In the genomic region with DNA sequence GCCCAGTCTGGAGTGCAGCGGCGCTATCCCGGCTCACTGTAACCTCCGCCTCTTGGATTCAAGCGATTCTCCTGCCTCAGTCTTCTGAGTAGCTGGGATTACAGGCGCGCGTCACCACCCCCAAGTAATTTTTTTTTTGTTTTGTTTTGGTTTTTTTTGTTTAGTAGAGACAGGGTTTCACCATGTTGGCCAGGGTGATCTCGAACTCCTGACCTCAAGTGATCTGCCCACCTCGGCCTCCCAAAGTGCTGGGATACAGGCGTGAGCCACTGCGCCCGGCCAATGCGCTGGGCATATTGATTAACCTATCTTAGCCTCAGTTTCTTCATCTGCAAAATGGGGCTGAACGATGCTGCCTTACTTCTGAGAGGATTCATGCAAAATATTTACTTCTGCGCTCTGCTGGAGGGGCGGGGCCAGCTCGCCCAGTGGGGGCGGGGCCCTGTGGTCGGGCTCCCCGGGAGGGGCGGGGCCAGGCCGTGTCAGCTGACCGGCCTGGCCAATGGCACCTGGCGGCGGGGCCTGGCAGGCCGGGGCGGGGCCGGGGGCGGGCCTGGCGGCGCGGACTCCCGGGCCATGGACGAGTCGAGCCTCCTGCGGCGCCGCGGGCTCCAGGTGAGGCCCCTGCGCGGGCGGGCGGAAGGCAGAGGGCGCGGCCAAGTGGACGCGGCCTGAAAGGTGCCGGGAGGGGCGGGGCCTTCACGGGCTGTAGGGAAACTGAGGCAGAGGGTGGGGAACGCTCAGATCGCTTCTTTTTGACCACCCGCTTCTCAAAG, we compare ENCODE assay signal across 8 cellular contexts. TPM values are rescaled to one million over a fixed set of nuclear protein-coding genes. Genes with fewer than 3 reads are reported as not detected.
DNase-seq lines count a peak whose midpoint lies in the region; ATAC-seq and TF ChIP-seq lines count a peak whose summit lies in the region.

A gene (plus strand): TSS at position 562 of the 776 bp plus-strand sequence. CDS start 15 bp downstream, at position 577.

- DNase-seq in Calu3 (peak; percentile 91), Kasumi-1 (lab: John Stamatoyannopoulos, UW) (peak; percentile 58 to 73), amygdala (lab: John Stamatoyannopoulos, UW) (peak in 55 of 56 donors; percentile 24 to 92 (median 74)), right cardiac atrium (peak; percentile 84 to 95 (median 94)), putamen (ENCODE audit: low spot score) (peak; percentile 92), uterus (peak; percentile 50 to 59)

- H3K27ac ChIP-seq in right cardiac atrium (ENCODE audit: low read length) (no peak within 1 kb of the TSS), uterus (no peak within 1 kb of the TSS)

- H3K4me3 Mint-ChIP-seq in Calu3 (ENCODE audit: low read depth, unreplicated experiment) = peak within 1 kb of the TSS; percentile 48

- H3K27me3 ChIP-seq in right cardiac atrium (ENCODE audit: control insufficient read depth, insufficient read depth) (no peaks in the 10 kb centered on the region), uterus (peaks cover 0 to 13% of the 10 kb centered on the region in 2 donors)

- BruUV-seq in Calu3 (replicated peaks; lab: Mats Ljungman, UMichigan) = no TSS peak

- H3K9me3 Mint-ChIP-seq in Calu3 (ENCODE audit: low read depth, unreplicated experiment) = no peaks in the 10 kb centered on the region

- no peak for TF ChIP-seq POLR2A in uterus (IDR thresholded peaks at IDR 0.05)

- H3K36me3 Mint-ChIP-seq in Calu3 (ENCODE audit: insufficient read depth, unreplicated experiment) = no peaks in the 10 kb centered on the region

- H3K4me1 ChIP-seq in right cardiac atrium (ENCODE audit: control insufficient read depth, insufficient read depth, low read length) = peaks cover 5% of the 10 kb centered on the region
- peaks cover 0 to 2% of the 10 kb centered on the region in 2 donors for H3K4me1 ChIP-seq in uterus

- H3K9me3 ChIP-seq in right cardiac atrium (ENCODE audit: control insufficient read depth, low read length) = no peaks in the 10 kb centered on the region
- no peaks in the 10 kb centered on the region for H3K9me3 ChIP-seq in uterus

- WGBS in right cardiac atrium = 22% methylated on average over 54 of the region's 54 CpGs

- no peaks in the 10 kb centered on the region for H3K4me1 Mint-ChIP-seq in Calu3 (ENCODE audit: low read depth, unreplicated experiment)

- H3K27me3 Mint-ChIP-seq in Calu3 (ENCODE audit: unreplicated experiment) = peaks cover 22% of the 10 kb centered on the region

- ATAC-seq in GM21576 (IDR thresholded peaks at IDR 0.05; ENCODE audit: unreplicated experiment) (peak; percentile 45), right cardiac atrium (peak; percentile 94 to 96)

- no peak for TF ChIP-seq CTCF in Calu3 (IDR thresholded peaks at IDR 0.05; ENCODE audit: unreplicated experiment)
- no peak for TF ChIP-seq CTCF in uterus (IDR thresholded peaks at IDR 0.05)

- no peaks in the 10 kb centered on the region for H3K36me3 ChIP-seq in uterus

- H3K27ac Mint-ChIP-seq in Calu3 (ENCODE audit: unreplicated experiment) = no peak within 1 kb of the TSS

- intact Hi-C loops in Calu3 (cut with micrococcal nuclease; ENCODE audit: unreplicated experiment) (no loop called here), right cardiac atrium (cut with DNase I) (no loop called here), uterus (cut with DNase I; ENCODE audit: low total_unique reads) (no loop called here)
- intact Hi-C loops in T-helper 2 cell treated with Interferon-gamma antibody and Interleukin-4, amounts not matched to agents 100 ng/mL and 5 ng/mL, for 36 hours (cut with micrococcal nuclease) = no loop called here

- CTCF ChIA-PET in Calu3 (lab: Charles Lee) = no interaction called here

- H3K4me3 ChIP-seq in right cardiac atrium (ENCODE audit: low read length) (peak within 1 kb of the TSS; percentile 60), uterus (peak within 1 kb of the TSS in 1 of 2 donors; percentile 28)

RNA-seq across cellular contexts. Expression of the gene that starts here (rescaled TPM):
- 5.5 and 5.9 TPM in 2 replicates for total RNA-seq in Calu3 (2022)
- 22.5 and 23.7 TPM in 2 replicates for total RNA-seq in T-helper 2 cell treated with Interferon-gamma antibody and Interleukin-4, amounts not matched to agents 100 ng/mL and 5 ng/mL, for 36 hours
- total RNA-seq in right cardiac atrium = 1 to 10 TPM; 5.1 to 6.9 (median 6.5) TPM
- 2.6 TPM for polyA plus RNA-seq in right cardiac atrium
- 10 to 100 TPM in 1 of 4 donors, 1 to 10 TPM in 2, under 1 TPM in 1; 0.59 to 22.5 (median 3.8) TPM for total RNA-seq in uterus
